18 cellular contexts compared by ENCODE assay signal in the genomic region with DNA sequence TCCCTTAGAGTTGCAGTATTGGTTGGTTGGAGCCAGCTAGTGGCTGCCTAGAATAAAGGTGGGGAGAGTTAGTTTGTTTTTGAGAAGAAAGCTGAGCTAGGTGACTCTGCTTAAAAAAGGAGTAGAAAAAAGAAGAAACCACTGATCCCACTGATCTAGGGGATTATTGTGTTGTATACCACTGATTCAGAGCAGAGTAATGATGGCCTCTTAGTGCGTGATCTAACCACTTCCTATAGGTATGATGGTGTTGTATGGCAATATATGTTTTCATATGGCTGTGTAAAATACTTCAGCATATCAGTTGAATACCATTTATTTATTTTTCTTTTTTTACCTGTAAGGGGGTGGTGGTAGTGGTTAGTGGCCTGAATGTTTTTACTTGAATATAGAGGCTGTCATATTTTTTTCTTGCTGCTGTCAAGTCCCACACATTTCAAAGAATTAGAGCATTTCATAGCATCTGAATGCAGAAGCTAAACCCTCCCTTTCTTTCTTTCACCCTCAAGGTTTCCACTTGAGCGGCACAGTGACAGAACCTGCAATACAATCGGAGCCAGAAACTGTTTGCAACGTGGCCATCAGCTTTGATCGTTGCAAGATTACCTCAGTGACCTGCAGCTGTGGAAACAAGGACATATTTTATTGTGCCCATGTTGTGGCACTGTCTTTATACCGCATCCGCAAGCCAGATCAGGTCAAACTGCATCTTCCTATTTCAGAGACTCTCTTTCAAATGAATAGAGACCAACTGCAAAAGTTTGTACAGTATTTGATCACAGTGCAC.
"Had no signal": no experiment of that assay in that cellular context is flagged by ENCODE, and none has a peak within 500 bp of the region (broad histone marks: within the 10 kb centered on the region; RNA-seq: fewer than 3 reads in every experiment).

No MANE protein-coding gene starts in this region.

- DNase-seq: activated CD4-positive, alpha-beta memory T cell treated with anti-CD3 and anti-CD28 coated beads, Interleukin-2, amount 10 ng/mL, durations not matched to agents 7 days and 5 days; activated CD4-positive, alpha-beta T cell treated with anti-CD3 and anti-CD28 coated beads, Interleukin-2, amount 10 ng/mL, durations not matched to agents 24 days and 14 days; activated naive CD4-positive, alpha-beta T cell; heart left ventricle; islet precursor cell; left cardiac atrium; lower lobe of right lung; nephron progenitor cell; occipital lobe; SIG-M5; sigmoid colon; stimulated activated CD4-positive, alpha-beta T cell treated with anti-CD3 and anti-CD28 coated beads, Interleukin-15, amount 100 ng/mL, for 24 hours; stimulated activated naive B cell treated with anti-CD40 and anti-IgM and Interleukin-4, amounts not matched to agents 10 μg/mL and 1 μg/mL and 100 μg/mL, for 72 hours; T-helper 17 cell; upper lobe of left lung had no signal

- H3K27ac Mint-ChIP-seq: activated CD4-positive, alpha-beta memory T cell treated with anti-CD3 and anti-CD28 coated beads, Interleukin-2, amount 10 ng/mL, durations not matched to agents 7 days and 5 days; activated CD4-positive, alpha-beta T cell treated with anti-CD3 and anti-CD28 coated beads, Interleukin-2, amount 10 ng/mL, durations not matched to agents 24 days and 14 days; activated naive CD8-positive, alpha-beta T cell; activated T-helper 2 cell treated with anti-CD3 and anti-CD28 coated beads, Interferon-gamma antibody, Interleukin-2, Interleukin-4, amounts not matched to agents 10 μg/mL and 5 μg/mL and 100 μg/mL, durations not matched to agents 14 hours and 24 hours and 36 hours; nephron progenitor cell; stimulated activated naive B cell treated with anti-CD40 and anti-IgM and Interleukin-4, amounts not matched to agents 10 μg/mL and 1 μg/mL and 100 μg/mL, for 72 hours; T-helper 17 cell had no signal

- H3K9me3 ChIP-seq: heart left ventricle, lower lobe of right lung, sigmoid colon, upper lobe of left lung had no signal

- ATAC-seq: heart left ventricle; left cardiac atrium; lower lobe of right lung; stimulated activated naive B cell treated with anti-CD40 and anti-IgM and Interleukin-4, amounts not matched to agents 10 μg/mL and 1 μg/mL and 100 μg/mL, for 72 hours; T-helper 17 cell had no signal

- H3K4me2 ChIP-seq: smooth muscle cell had no signal

- H3K4me3 ChIP-seq: heart left ventricle, lower lobe of right lung, sigmoid colon, smooth muscle cell, upper lobe of left lung had no signal

- H3K27me3 Mint-ChIP-seq: activated CD4-positive, alpha-beta memory T cell treated with anti-CD3 and anti-CD28 coated beads, Interleukin-2, amount 10 ng/mL, durations not matched to agents 7 days and 5 days; activated CD4-positive, alpha-beta T cell treated with anti-CD3 and anti-CD28 coated beads, Interleukin-2, amount 10 ng/mL, durations not matched to agents 24 days and 14 days; activated naive CD8-positive, alpha-beta T cell; stimulated activated naive B cell treated with anti-CD40 and anti-IgM and Interleukin-4, amounts not matched to agents 10 μg/mL and 1 μg/mL and 100 μg/mL, for 72 hours; T-helper 17 cell had no signal

- H3K27me3 ChIP-seq: heart left ventricle, sigmoid colon, upper lobe of left lung had no signal

- H3K4me3 Mint-ChIP-seq: activated CD4-positive, alpha-beta memory T cell treated with anti-CD3 and anti-CD28 coated beads, Interleukin-2, amount 10 ng/mL, durations not matched to agents 7 days and 5 days; activated CD4-positive, alpha-beta T cell treated with anti-CD3 and anti-CD28 coated beads, Interleukin-2, amount 10 ng/mL, durations not matched to agents 24 days and 14 days; activated naive CD8-positive, alpha-beta T cell; nephron progenitor cell; stimulated activated naive B cell treated with anti-CD40 and anti-IgM and Interleukin-4, amounts not matched to agents 10 μg/mL and 1 μg/mL and 100 μg/mL, for 72 hours; T-helper 17 cell had no signal

- H3K27ac ChIP-seq: heart left ventricle, lower lobe of right lung, sigmoid colon, upper lobe of left lung had no signal

- H3K9me3 Mint-ChIP-seq: activated CD4-positive, alpha-beta memory T cell treated with anti-CD3 and anti-CD28 coated beads, Interleukin-2, amount 10 ng/mL, durations not matched to agents 7 days and 5 days; activated T-helper 2 cell treated with anti-CD3 and anti-CD28 coated beads, Interferon-gamma antibody, Interleukin-2, Interleukin-4, amounts not matched to agents 10 μg/mL and 5 μg/mL and 100 μg/mL, durations not matched to agents 14 hours and 24 hours and 36 hours had no signal

- H3K36me3 ChIP-seq: lower lobe of right lung, sigmoid colon, upper lobe of left lung had no signal
